ENCODE assay signal across 8 cellular contexts in genomic region chr22:50343541-50343935, GRCh38. TPM values are rescaled to one million over a fixed set of nuclear protein-coding genes. Genes with fewer than 3 reads are reported as not detected.
DNase-seq lines count a peak whose midpoint lies in the region; FAIRE-seq and TF ChIP-seq lines count a peak whose summit lies in the region.

No MANE protein-coding gene starts in this region.

- intact Hi-C loops in CD4-positive, alpha-beta memory T cell (cut with micrococcal nuclease) = loop anchor here (2.0 to 5.0 kb wide), 4 partner anchors 163 to 277 kb away; partner anchors contain the start of genes CHKB and LMF2
- intact Hi-C loops in endothelial cell of umbilical vein (cut with micrococcal nuclease) = loop anchor here (2.0 to 5.0 kb wide), 4 partner anchors 17 to 195 kb away; partner anchors contain the start of genes DENND6B and PLXNB2

- no peak for FAIRE-seq in endothelial cell of umbilical vein (lab: Jason Lieb, UNC)

- no peaks in the 10 kb centered on the region for H3K9me3 ChIP-seq in CD4-positive, alpha-beta memory T cell (ENCODE audit: control insufficient read depth in 1 of 2, low read length in 2 of 2)
- no peaks in the 10 kb centered on the region for H3K9me3 ChIP-seq in OCI-LY3 (ENCODE audit: insufficient read depth, low read length)
- no peaks in the 10 kb centered on the region for H3K9me3 ChIP-seq in endothelial cell of umbilical vein (replicated peaks; ENCODE audit: control insufficient read depth, insufficient read depth, low read length)

- dilution Hi-C loops in endothelial cell of umbilical vein (cut with MboI; ENCODE audit: extremely low pct_ligation_motif_present, low sequenced_read_pairs) = no loop called here

- CTCF ChIA-PET in CD4-positive, alpha-beta memory T cell (lab: Charles Lee; ENCODE audit: partially characterized antibody) = no interaction called here
- CTCF ChIA-PET in endothelial cell of umbilical vein (lab: Charles Lee) = no interaction called here

- in situ Hi-C loops in ACHN (cut with HindIII; ENCODE audit: low pct_ligation_motif_present, low pct_unique_long_range_greater_than_20kb, low sequenced_read_pairs) = no loop called here

- POLR2A ChIA-PET in CD4-positive, alpha-beta memory T cell (lab: Charles Lee; ENCODE audit: partially characterized antibody) = interaction anchor here (0.6 to 1.2 kb wide), 4 partner anchors 126 to 278 kb away, joined by 3 to 5 read pairs (median 4); partner anchors contain the start of genes LMF2 and NCAPH2
- POLR2A ChIA-PET in endothelial cell of umbilical vein (lab: Charles Lee) = no interaction called here

- H3K79me2 ChIP-seq in OCI-LY3 (ENCODE audit: low read length) = peaks cover 25% of the 10 kb centered on the region
- peaks cover 25% of the 10 kb centered on the region for H3K79me2 ChIP-seq in endothelial cell of umbilical vein (ENCODE audit: control insufficient read depth, insufficient read depth, low read length)

- peaks cover 0 to 2% of the 10 kb centered on the region in 2 donors for H3K36me3 Mint-ChIP-seq in CD4-positive, alpha-beta memory T cell
- H3K36me3 Mint-ChIP-seq in osteocyte (ENCODE audit: unreplicated experiment) = no peaks in the 10 kb centered on the region

- H3K4me2 ChIP-seq in OCI-LY3 (ENCODE audit: low read length) = peak overlapping the region; percentile 49
- no peak overlapping the region for H3K4me2 ChIP-seq in endothelial cell of umbilical vein (ENCODE audit: insufficient read depth, low read length)

- H3K36me3 ChIP-seq in CD4-positive, alpha-beta memory T cell (ENCODE audit: insufficient read depth, low read length) = no peaks in the 10 kb centered on the region
- H3K36me3 ChIP-seq in OCI-LY3 (replicated peaks; ENCODE audit: low read depth, low read length) = no peaks in the 10 kb centered on the region
- H3K36me3 ChIP-seq in endothelial cell of umbilical vein (ENCODE audit: control insufficient read depth in 2 of 2, extremely low read depth in 1 of 2, insufficient read depth in 2 of 2, low read length in 2 of 2) = no peaks in the 10 kb centered on the region

- H4K20me1 ChIP-seq in OCI-LY3 (ENCODE audit: insufficient read depth, low read length) (peaks cover 4% of the 10 kb centered on the region; the same call in 1 of the 2 replicates), endothelial cell of umbilical vein (replicated peaks; ENCODE audit: control insufficient read depth, extremely low read depth, insufficient read depth, low read length) (peaks cover 3% of the 10 kb centered on the region)

- no peaks in the 10 kb centered on the region for H3K27me3 Mint-ChIP-seq in CD4-positive, alpha-beta memory T cell
- H3K27me3 Mint-ChIP-seq in osteocyte (ENCODE audit: unreplicated experiment) = no peaks in the 10 kb centered on the region

- peak overlapping the region in 2 of 7 donors; percentile 42 to 62 for H3K27ac Mint-ChIP-seq in CD4-positive, alpha-beta memory T cell
- no peak overlapping the region for H3K27ac Mint-ChIP-seq in osteocyte (ENCODE audit: unreplicated experiment)

- H3K27me3 ChIP-seq in CD4-positive, alpha-beta memory T cell (ENCODE audit: insufficient read depth, low read length) = no peaks in the 10 kb centered on the region
- H3K27me3 ChIP-seq in OCI-LY3 (ENCODE audit: low read depth, low read length) (no peaks in the 10 kb centered on the region), endothelial cell of umbilical vein (ENCODE audit: control insufficient read depth in 2 of 2, insufficient read depth in 2 of 2, low read length in 2 of 2) (no peaks in the 10 kb centered on the region)

- H3K9me1 ChIP-seq in endothelial cell of umbilical vein (replicated peaks; ENCODE audit: control insufficient read depth, extremely low read depth, insufficient read depth, low read length) = no peaks in the 10 kb centered on the region

- peak in 1 of 5 donors; percentile 47 for DNase-seq in CD4-positive, alpha-beta memory T cell
- DNase-seq in endothelial cell of umbilical vein (ENCODE audit: low read depth, low spot score) (no peak), osteocyte (ENCODE audit: extremely low spot score, unreplicated experiment) (no peak), ureter (ENCODE audit: low spot score) (no peak), ACHN (no peak), LoVo (ENCODE audit: low spot score) (no peak)
- DNase-seq in stimulated activated CD4-positive, alpha-beta T cell treated with anti-CD3 and anti-CD28 coated beads, Interleukin-2, amount 100 ng/mL, for 48 hours = no peak

- peak overlapping the region in 1 of 2 donors; percentile 70 for H3K4me3 ChIP-seq in CD4-positive, alpha-beta memory T cell (ENCODE audit: low read length in 2 of 2)
- peak overlapping the region; percentile 81 for H3K4me3 ChIP-seq in OCI-LY3 (ENCODE audit: low read length)
- H3K4me3 ChIP-seq in endothelial cell of umbilical vein (replicated peaks in 1 of 3; ENCODE audit: insufficient read depth in 1 of 3, low read depth in 1 of 3, low read length in 3 of 3) = peak overlapping the region; percentile 45 to 73 (median 71)

- no TSS peak for BruUV-seq in endothelial cell of umbilical vein (replicated peaks; lab: Mats Ljungman, UMichigan)

- no peak for TF ChIP-seq POLR2A in endothelial cell of umbilical vein (IDR thresholded peaks at IDR 0.05; ENCODE audit: low read depth, low read length)

- H3K27ac ChIP-seq in CD4-positive, alpha-beta memory T cell (ENCODE audit: low read depth, low read length) = peak overlapping the region; percentile 84
- peak overlapping the region; percentile 53 for H3K27ac ChIP-seq in OCI-LY3 (ENCODE audit: low read length)
- H3K27ac ChIP-seq in endothelial cell of umbilical vein (ENCODE audit: insufficient read depth, low read depth, low read length) = no peak overlapping the region

- H3K9ac ChIP-seq in OCI-LY3 (ENCODE audit: low read length) (peak overlapping the region; percentile 84), endothelial cell of umbilical vein (replicated peaks; ENCODE audit: extremely low read depth, insufficient read depth, low read length) (peak overlapping the region; percentile 65)

- H3K4me3 Mint-ChIP-seq in CD4-positive, alpha-beta memory T cell = peak overlapping the region in 6 of 8 donors; percentile 10 to 68 (median 55)
- peak overlapping the region; percentile 62 for H3K4me3 Mint-ChIP-seq in osteocyte (ENCODE audit: unreplicated experiment)

- H3K4me1 ChIP-seq in CD4-positive, alpha-beta memory T cell (ENCODE audit: insufficient read depth, low read length) = peaks cover 41% of the 10 kb centered on the region
- H3K4me1 ChIP-seq in OCI-LY3 (ENCODE audit: low read length) = no peaks in the 10 kb centered on the region; the same call in 1 of the 2 replicates
- H3K4me1 ChIP-seq in endothelial cell of umbilical vein (ENCODE audit: control insufficient read depth, extremely low read depth, insufficient read depth, low read length) = peaks cover 5% of the 10 kb centered on the region

- H3K9me3 Mint-ChIP-seq in CD4-positive, alpha-beta memory T cell = no peaks in the 10 kb centered on the region
- H3K9me3 Mint-ChIP-seq in osteocyte (ENCODE audit: unreplicated experiment) = no peaks in the 10 kb centered on the region

- TF ChIP-seq CTCF in OCI-LY3 (IDR thresholded peaks at IDR 0.05; ENCODE audit: low read depth, low read length) (no peak), endothelial cell of umbilical vein (IDR thresholded peaks at IDR 0.05; ENCODE audit: extremely low read depth in 1 of 2, insufficient read depth in 1 of 2, low read depth in 1 of 2, low read length in 2 of 2) (no peak), osteocyte (IDR thresholded peaks at IDR 0.05) (no peak)

- H2AFZ ChIP-seq in OCI-LY3 (ENCODE audit: low read depth, low read length) (no peak overlapping the region), endothelial cell of umbilical vein (ENCODE audit: low read depth, low read length) (peak overlapping the region; percentile 55)

- peaks cover 3 to 12% (median 5%) of the 10 kb centered on the region in 4 donors for H3K4me1 Mint-ChIP-seq in CD4-positive, alpha-beta memory T cell
- H3K4me1 Mint-ChIP-seq in osteocyte (ENCODE audit: unreplicated experiment) = peaks cover 8% of the 10 kb centered on the region

RNA-seq across cellular contexts. Expression of gene PPP6R2, which starts 0.4 kb away (rescaled TPM):
- total RNA-seq in CD4-positive, alpha-beta memory T cell = 10 to 100 TPM; 80.1 to 91.2 TPM
- 10 to 100 TPM; 13.3 to 27.7 TPM for polyA plus RNA-seq in CD4-positive, alpha-beta memory T cell
- total RNA-seq in endothelial cell of umbilical vein (46.4 and 54.6 TPM in 2 replicates), osteocyte (62.4 and 62.6 TPM in 2 replicates), ureter (63.5 TPM)
- 38.6 and 41.2 TPM in 2 replicates for polyA plus RNA-seq in endothelial cell of umbilical vein
- polyA plus RNA-seq in endothelial cell of umbilical vein (2011; cell fraction: cytosol; rRNA removed) = 29.4 and 36.5 TPM in 2 replicates
- 135 and 137 TPM in 2 replicates for polyA plus RNA-seq in endothelial cell of umbilical vein (2011; cell fraction: nucleus; rRNA removed)
- 27.9 and 28.3 TPM in 2 replicates for polyA plus RNA-seq in endothelial cell of umbilical vein (2012)
- 45.8 and 51.7 TPM in 2 replicates for polyA minus RNA-seq in endothelial cell of umbilical vein
- 10.1 TPM for polyA minus RNA-seq in endothelial cell of umbilical vein (2011; cell fraction: cytosol; rRNA and poly(A)+ RNA removed)
- polyA minus RNA-seq in endothelial cell of umbilical vein (2011; cell fraction: nucleus; rRNA and poly(A)+ RNA removed) = 34.2 and 57.9 TPM in 2 replicates

RNA-seq across cellular contexts. Expression of gene DENND6B, which starts 16.7 kb away (rescaled TPM):
- total RNA-seq in CD4-positive, alpha-beta memory T cell = 1 to 10 TPM; 1.5 to 2.4 TPM
- under 1 TPM; 0.22 to 0.36 TPM for polyA plus RNA-seq in CD4-positive, alpha-beta memory T cell
- 2.9 and 5.9 TPM in 2 replicates for total RNA-seq in endothelial cell of umbilical vein
- polyA plus RNA-seq in endothelial cell of umbilical vein = 4.1 and 6.5 TPM in 2 replicates
- 1.4 and 2.5 TPM in 2 replicates for polyA plus RNA-seq in endothelial cell of umbilical vein (2011; cell fraction: cytosol; rRNA removed)
- 12.9 and 20.9 TPM in 2 replicates for polyA plus RNA-seq in endothelial cell of umbilical vein (2011; cell fraction: nucleus; rRNA removed)
- polyA plus RNA-seq in endothelial cell of umbilical vein (2012) = 1.6 and 2.6 TPM in 2 replicates
- polyA minus RNA-seq in endothelial cell of umbilical vein = 1.7 and 2.1 TPM in 2 replicates
- polyA minus RNA-seq in endothelial cell of umbilical vein (2011; cell fraction: cytosol; rRNA and poly(A)+ RNA removed) = 0.51 TPM
- 1.4 and 3.3 TPM in 2 replicates for polyA minus RNA-seq in endothelial cell of umbilical vein (2011; cell fraction: nucleus; rRNA and poly(A)+ RNA removed)
- total RNA-seq in osteocyte = 10.4 and 10.8 TPM in 2 replicates
- 21.4 TPM for total RNA-seq in ureter

RNA-seq across cellular contexts. Expression of gene PLXNB2, which starts 36.1 kb away (rescaled TPM):
- total RNA-seq in CD4-positive, alpha-beta memory T cell = 1 to 10 TPM; 2.8 to 4.6 TPM
- polyA plus RNA-seq in CD4-positive, alpha-beta memory T cell = under 1 TPM in 1 of 2 donors, not detected in 1; 0.40 TPM
- total RNA-seq in endothelial cell of umbilical vein (134 and 139 TPM in 2 replicates), osteocyte (347 and 362 TPM in 2 replicates), ureter (443 TPM)
- 82.3 and 113 TPM in 2 replicates for polyA plus RNA-seq in endothelial cell of umbilical vein
- 57.8 and 72.6 TPM in 2 replicates for polyA plus RNA-seq in endothelial cell of umbilical vein (2011; cell fraction: cytosol; rRNA removed)
- polyA plus RNA-seq in endothelial cell of umbilical vein (2011; cell fraction: nucleus; rRNA removed) = 283 and 338 TPM in 2 replicates
- polyA plus RNA-seq in endothelial cell of umbilical vein (2012) = 73.1 and 80.0 TPM in 2 replicates
- 117 TPM in 2 replicates for polyA minus RNA-seq in endothelial cell of umbilical vein
- polyA minus RNA-seq in endothelial cell of umbilical vein (2011; cell fraction: cytosol; rRNA and poly(A)+ RNA removed) = 56.3 TPM
- polyA minus RNA-seq in endothelial cell of umbilical vein (2011; cell fraction: nucleus; rRNA and poly(A)+ RNA removed) = 65.3 and 136 TPM in 2 replicates

Comparison
In these comparisons a context has a peak if more than half of its experiments do, and no peak if none do; other contexts are left out.
1. RNA of gene PLXNB2, which starts 36.1 kb away (total RNA-seq): 443 TPM in ureter (single experiment), 347 to 362 TPM in osteocyte and 134 to 139 TPM in endothelial cell of umbilical vein; 2.8 to 4.6 TPM in CD4-positive, alpha-beta memory T cell; every median in the first group is over 10 times any median in the second.